In the genomic region with DNA sequence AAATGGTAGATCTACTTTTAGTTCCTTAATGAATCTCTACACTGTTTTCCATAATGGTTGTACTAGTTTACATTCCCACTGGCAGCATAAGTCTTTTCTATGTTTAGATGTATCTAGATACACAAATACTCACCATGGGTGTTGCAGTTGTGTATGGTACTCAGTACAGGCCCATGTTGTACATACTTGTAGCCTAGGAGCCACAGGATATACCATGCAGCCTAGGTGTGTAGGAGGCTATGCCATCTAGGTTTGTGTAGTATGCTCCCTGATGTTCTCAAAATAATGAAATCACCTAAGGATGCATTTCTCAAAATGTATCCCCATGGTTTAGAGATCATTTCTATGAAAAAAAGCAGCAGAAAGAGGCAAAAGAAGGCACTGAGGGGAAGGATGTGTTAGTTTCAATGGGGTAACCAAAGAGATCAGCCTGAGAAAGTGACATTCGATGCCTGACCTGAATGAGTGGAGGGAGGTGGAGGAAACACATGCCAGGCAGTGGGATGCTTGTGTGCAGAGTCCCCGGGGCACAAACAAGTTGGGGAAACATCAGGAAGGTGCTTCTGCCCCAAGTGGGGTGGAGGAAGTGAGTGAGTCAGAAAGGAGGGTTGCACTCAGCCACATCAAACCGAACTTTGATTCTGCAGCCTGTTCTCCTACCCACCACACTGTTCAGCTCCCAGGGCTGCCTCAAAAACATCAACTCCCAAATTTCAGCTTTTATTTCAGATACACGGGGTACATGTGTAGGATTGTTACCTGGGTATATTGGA, we compare ENCODE assay signal across 21 cellular contexts.
DNase-seq lines count a peak whose midpoint lies in the region; TF ChIP-seq lines count a peak whose summit lies in the region.
"Had no signal": no experiment of that assay in that cellular context is flagged by ENCODE, and none has a peak within 500 bp of the region (broad histone marks: within the 10 kb centered on the region; RNA-seq: fewer than 3 reads in every experiment).

No MANE protein-coding gene starts in this region.

- H3K27me3 ChIP-seq in Caco-2 (replicated peaks; ENCODE audit: control insufficient read depth, insufficient read depth, low read length) = no peaks in the 10 kb centered on the region
- H3K27me3 ChIP-seq in GM23248 (replicated peaks; ENCODE audit: insufficient read depth) = no peaks in the 10 kb centered on the region
- H3K27me3 ChIP-seq: breast epithelium, heart right ventricle, tibial artery had no signal

- no peak overlapping the region for H2AFZ ChIP-seq in GM23248

- H3K9me3 Mint-ChIP-seq in activated CD4-positive, alpha-beta T cell treated with anti-CD3 and anti-CD28 coated beads, Interleukin-2, amount 10 ng/mL, durations not matched to agents 24 days and 14 days = peaks cover 5% of the 10 kb centered on the region
- no peaks in the 10 kb centered on the region for H3K9me3 Mint-ChIP-seq in Caco-2 (ENCODE audit: unreplicated experiment)
- H3K9me3 Mint-ChIP-seq: dendritic cell treated with granulocyte-macrophage colony-stimulating factor and Interleukin-4, amounts not matched to agents 40 ng/mL and 50 ng/mL, for 4 days; neural crest cell had no signal

- no peak overlapping the region for H3K27ac Mint-ChIP-seq in activated CD4-positive, alpha-beta T cell treated with anti-CD3 and anti-CD28 coated beads, Interleukin-2, amount 10 ng/mL, durations not matched to agents 24 days and 14 days
- no peak overlapping the region for H3K27ac Mint-ChIP-seq in Caco-2 (ENCODE audit: unreplicated experiment)
- H3K27ac Mint-ChIP-seq: dendritic cell treated with granulocyte-macrophage colony-stimulating factor and Interleukin-4, amounts not matched to agents 40 ng/mL and 50 ng/mL, for 4 days; progenitor cell of endocrine pancreas; stimulated activated memory B cell treated with anti-CD40 and anti-IgM and Interleukin-4, amounts not matched to agents 10 μg/mL and 1 μg/mL and 100 μg/mL, for 72 hours had no signal

- H3K27me3 Mint-ChIP-seq in activated CD4-positive, alpha-beta T cell treated with anti-CD3 and anti-CD28 coated beads, Interleukin-2, amount 10 ng/mL, durations not matched to agents 24 days and 14 days = no peaks in the 10 kb centered on the region
- peaks cover 21% of the 10 kb centered on the region for H3K27me3 Mint-ChIP-seq in Caco-2 (ENCODE audit: insufficient read depth, unreplicated experiment)
- H3K27me3 Mint-ChIP-seq: dendritic cell treated with granulocyte-macrophage colony-stimulating factor and Interleukin-4, amounts not matched to agents 40 ng/mL and 50 ng/mL, for 4 days; progenitor cell of endocrine pancreas; stimulated activated memory B cell treated with anti-CD40 and anti-IgM and Interleukin-4, amounts not matched to agents 10 μg/mL and 1 μg/mL and 100 μg/mL, for 72 hours had no signal

- no peak overlapping the region for H3K27ac ChIP-seq in GM23248
- H3K27ac ChIP-seq: breast epithelium, heart right ventricle, left ventricle myocardium inferior, SJSA1, tibial artery had no signal

- H3K36me3 ChIP-seq in Caco-2 (ENCODE audit: control insufficient read depth, insufficient read depth, low read length) (no peaks in the 10 kb centered on the region), GM23248 (ENCODE audit: low read depth) (no peaks in the 10 kb centered on the region)
- H3K36me3 ChIP-seq: breast epithelium, heart right ventricle, left ventricle myocardium inferior, MG63, SJSA1, tibial artery had no signal

- H3K9me2 ChIP-seq in GM23248 (ENCODE audit: insufficient read depth) = no peaks in the 10 kb centered on the region

- CTCF ChIA-PET in Caco-2 (lab: Charles Lee) = no interaction called here

- H3K4me1 ChIP-seq in Caco-2 (no peaks in the 10 kb centered on the region), GM23248 (ENCODE audit: insufficient read depth) (no peaks in the 10 kb centered on the region)
- H3K4me1 ChIP-seq: breast epithelium, heart right ventricle, SJSA1, tibial artery had no signal

- no peaks in the 10 kb centered on the region for H3K9me3 ChIP-seq in Caco-2
- no peaks in the 10 kb centered on the region for H3K9me3 ChIP-seq in GM23248 (ENCODE audit: low read depth)
- H3K9me3 ChIP-seq: MG63, SJSA1 had no signal

- POLR2A ChIA-PET in Caco-2 (lab: Charles Lee) = no interaction called here

- WGBS in GM23248 (ENCODE audit: low coverage in 1 of 2, low lambda C conversion rate in 2 of 2, missing lambda C conversion rate in 2 of 2), 2 experiments = 84 to 89% methylated on average over 4 of the region's 4 CpGs

- in situ Hi-C loops in GM23248 (cut with MboI) = no loop called here

- no peak overlapping the region for H3K4me3 ChIP-seq in Jurkat, Clone E6-1 (ENCODE audit: low read length)
- H3K4me3 ChIP-seq in Caco-2 (ENCODE audit: low read depth, low read length) = no peak overlapping the region
- H3K4me3 ChIP-seq in GM23248 = no peak overlapping the region
- H3K4me3 ChIP-seq: breast epithelium, heart right ventricle, left ventricle myocardium inferior, MG63, SJSA1, tibial artery had no signal

- no peaks in the 10 kb centered on the region for H3F3A ChIP-seq in GM23248 (ENCODE audit: insufficient read depth)

- H4K20me1 ChIP-seq in GM23248 (ENCODE audit: insufficient read depth) = no peaks in the 10 kb centered on the region

- no peaks in the 10 kb centered on the region for H3K36me3 Mint-ChIP-seq in activated CD4-positive, alpha-beta T cell treated with anti-CD3 and anti-CD28 coated beads, Interleukin-2, amount 10 ng/mL, durations not matched to agents 24 days and 14 days (ENCODE audit: low read depth)
- H3K36me3 Mint-ChIP-seq in Caco-2 (ENCODE audit: insufficient read depth, unreplicated experiment) = no peaks in the 10 kb centered on the region

- H3K4me1 Mint-ChIP-seq in activated CD4-positive, alpha-beta T cell treated with anti-CD3 and anti-CD28 coated beads, Interleukin-2, amount 10 ng/mL, durations not matched to agents 24 days and 14 days = peaks cover 8% of the 10 kb centered on the region
- no peaks in the 10 kb centered on the region for H3K4me1 Mint-ChIP-seq in Caco-2 (ENCODE audit: low read depth, unreplicated experiment)
- H3K4me1 Mint-ChIP-seq: stimulated activated memory B cell treated with anti-CD40 and anti-IgM and Interleukin-4, amounts not matched to agents 10 μg/mL and 1 μg/mL and 100 μg/mL, for 72 hours had no signal

- intact Hi-C loops in activated CD4-positive, alpha-beta T cell treated with anti-CD3 and anti-CD28 coated beads, Interleukin-2, amount 10 ng/mL, durations not matched to agents 24 days and 14 days (cut with micrococcal nuclease) = no loop called here
- intact Hi-C loops in Caco-2 (cut with micrococcal nuclease; ENCODE audit: unreplicated experiment) = no loop called here

- no peak overlapping the region for H3K4me2 ChIP-seq in GM23248 (ENCODE audit: unreplicated experiment)

- peak; percentile 45 for DNase-seq in Jurkat, Clone E6-1 (ENCODE audit: low read depth, low spot score)
- peak; percentile 68 for DNase-seq in activated CD4-positive, alpha-beta T cell treated with anti-CD3 and anti-CD28 coated beads, Interleukin-2, amount 10 ng/mL, durations not matched to agents 24 days and 14 days
- peak; percentile 7 for DNase-seq in activated gamma-delta T cell treated with anti-CD3 and anti-CD28 coated beads, Interleukin-2, amount 50 U/mL, for 16 hours (ENCODE audit: low read depth)
- DNase-seq in stimulated activated CD4-positive, alpha-beta T cell treated with anti-CD3 and anti-CD28 coated beads, Interleukin-4, amount 100 ng/mL, for 1 hour = peak; percentile 4
- DNase-seq in Caco-2 (no peak), DMS 273 treated with DMSO at 0.1 percent for 48 hours (lab: John Stamatoyannopoulos, UW) (no peak), GM23248 (no peak)
- DNase-seq: EL, heart right ventricle, left ventricle myocardium inferior, MG63, midbrain, NCI-H82, T-helper 9 cell, tibial artery had no signal

- no TSS peak for BruUV-seq in Caco-2 (replicated peaks; lab: Mats Ljungman, UMichigan)

- TF ChIP-seq CTCF in Caco-2 (IDR thresholded peaks at IDR 0.05; ENCODE audit: insufficient read depth in 1 of 2, low read depth in 1 of 2, low read length in 1 of 2, severe bottlenecking in 1 of 2, unreplicated experiment in 1 of 2) = no peak

- H3K79me2 ChIP-seq in GM23248 (ENCODE audit: insufficient read depth) = no peaks in the 10 kb centered on the region

- no peak overlapping the region for H3K4me3 Mint-ChIP-seq in activated CD4-positive, alpha-beta T cell treated with anti-CD3 and anti-CD28 coated beads, Interleukin-2, amount 10 ng/mL, durations not matched to agents 24 days and 14 days
- no peak overlapping the region for H3K4me3 Mint-ChIP-seq in Caco-2 (ENCODE audit: unreplicated experiment)
- H3K4me3 Mint-ChIP-seq: dendritic cell treated with granulocyte-macrophage colony-stimulating factor and Interleukin-4, amounts not matched to agents 40 ng/mL and 50 ng/mL, for 4 days; neural crest cell; stimulated activated memory B cell treated with anti-CD40 and anti-IgM and Interleukin-4, amounts not matched to agents 10 μg/mL and 1 μg/mL and 100 μg/mL, for 72 hours had no signal

- H3K9ac ChIP-seq in GM23248 = no peak overlapping the region

Comparison
In these comparisons a context has a peak if more than half of its experiments do, and no peak if none do; other contexts are left out.
1. DNase-seq: peak in Jurkat, Clone E6-1 (single experiment), activated CD4-positive, alpha-beta T cell treated with anti-CD3 and anti-CD28 coated beads, Interleukin-2, amount 10 ng/mL, durations not matched to agents 24 days and 14 days (single experiment), activated gamma-delta T cell treated with anti-CD3 and anti-CD28 coated beads, Interleukin-2, amount 50 U/mL, for 16 hours (single experiment) and stimulated activated CD4-positive, alpha-beta T cell treated with anti-CD3 and anti-CD28 coated beads, Interleukin-4, amount 100 ng/mL, for 1 hour (single experiment); none in Caco-2 (0 of 2), DMS 273 treated with DMSO at 0.1 percent for 48 hours (single experiment) and GM23248 (single experiment).